Comparison of ENCODE assay signal across 1 cellular context in genomic region chr1:243233908-243234307, GRCh38.
TF ChIP-seq lines count a peak whose summit lies in the region.

No MANE protein-coding gene starts in this region.

TF ChIP-seq in endothelial cell of umbilical vein, 7 proteins besides CTCF, POLR2A, EP300 and RAD21 (continued from another document):
- TF ChIP-seq MAX (IDR thresholded peaks at IDR 0.05; ENCODE audit: insufficient read depth, insufficient read length) (no peak), EZH2 (IDR thresholded peaks at IDR 0.05; ENCODE audit: borderline replicate concordance, low read depth, low read length, severe bottlenecking) (no peak)
